In genomic region chr20:47585087-47585747, GRCh38 we compare ENCODE assay signal across 11 cellular contexts.
DNase-seq lines count a peak whose midpoint lies in the region; ATAC-seq and TF ChIP-seq lines count a peak whose summit lies in the region.
"Had no signal": no experiment of that assay in that cellular context is flagged by ENCODE, and none has a peak within 500 bp of the region (broad histone marks: within the 10 kb centered on the region; RNA-seq: fewer than 3 reads in every experiment).

No MANE protein-coding gene starts in this region.

- H3K9me3 Mint-ChIP-seq in activated naive CD4-positive, alpha-beta T cell treated with anti-CD3 and anti-CD28 coated beads, Interleukin-2, amount 50 U/mL, for 72 hours, result no peaks in the 10 kb centered on the region
- no peaks in the 10 kb centered on the region for H3K9me3 Mint-ChIP-seq in activated B cell treated with CpG ODN at 0.5 μM for 24 hours

- no peaks in the 10 kb centered on the region for H3K27me3 Mint-ChIP-seq in activated B cell treated with CpG ODN at 0.5 μM for 24 hours

- H3K27ac ChIP-seq in aorta (ENCODE audit: low read depth in 1 of 2, low read length in 2 of 2) (peak overlapping the region; percentile 11 to 57), body of pancreas (no peak overlapping the region)
- H3K27ac ChIP-seq: vagina had no signal

- TF ChIP-seq CTCF in activated B cell treated with CpG ODN at 0.5 μM for 24 hours (IDR thresholded peaks at IDR 0.05) (no peak), body of pancreas (IDR thresholded peaks at IDR 0.05) (no peak)

- no peaks in the 10 kb centered on the region for H3K9me3 ChIP-seq in aorta (ENCODE audit: control insufficient read depth, low read length)
- no peaks in the 10 kb centered on the region for H3K9me3 ChIP-seq in body of pancreas
- H3K9me3 ChIP-seq: vagina had no signal

- peaks cover 0 to 10% of the 10 kb centered on the region in 2 donors for H3K4me1 ChIP-seq in aorta (ENCODE audit: control insufficient read depth in 1 of 2, insufficient read depth in 2 of 2, low read length in 2 of 2)
- H3K4me1 ChIP-seq in body of pancreas, result peaks cover 10% of the 10 kb centered on the region

- peaks cover 0 to 17% of the 10 kb centered on the region in 2 donors for H3K36me3 Mint-ChIP-seq in activated naive CD4-positive, alpha-beta T cell treated with anti-CD3 and anti-CD28 coated beads, Interleukin-2, amount 50 U/mL, for 72 hours
- peaks cover 76% of the 10 kb centered on the region for H3K36me3 Mint-ChIP-seq in activated B cell treated with CpG ODN at 0.5 μM for 24 hours (ENCODE audit: low read depth)

- no peaks in the 10 kb centered on the region for H3K27me3 ChIP-seq in aorta (ENCODE audit: control insufficient read depth in 1 of 2, insufficient read depth in 2 of 2, low read length in 1 of 2)
- no peaks in the 10 kb centered on the region for H3K27me3 ChIP-seq in body of pancreas
- H3K27me3 ChIP-seq: vagina had no signal

- intact Hi-C loops in activated B cell treated with CpG ODN at 0.5 μM for 24 hours (cut with micrococcal nuclease) (no loop called here), left ventricle myocardium superior (cut with micrococcal nuclease) (no loop called here), aorta (cut with DNase I) (no loop called here), body of pancreas (cut with DNase I) (no loop called here)

- ATAC-seq in activated naive CD4-positive, alpha-beta T cell treated with anti-CD3 and anti-CD28 coated beads, Interleukin-2, amount 50 U/mL, for 72 hours, result no peak
- ATAC-seq in activated B cell treated with CpG ODN at 0.5 μM for 24 hours (ENCODE audit: low read depth) (peak; percentile 27), left ventricle myocardium superior (peak; percentile 50), aorta (ENCODE audit: low FRiP score) (no peak), HG03469 (IDR thresholded peaks at IDR 0.05; ENCODE audit: unreplicated experiment) (no peak), body of pancreas (no peak)

- DNase-seq in activated naive CD4-positive, alpha-beta T cell treated with anti-CD3 and anti-CD28 coated beads, Interleukin-2, amount 50 U/mL, for 72 hours (ENCODE audit: low spot score in 2 of 2), result no peak
- DNase-seq in activated naive CD4-positive, alpha-beta T cell (lab: John Stamatoyannopoulos, UW), result no peak
- no peak for DNase-seq in activated B cell treated with CpG ODN at 0.5 μM for 24 hours
- no peak for DNase-seq in left ventricle myocardium superior
- DNase-seq in aorta, result peak in 1 of 2 donors; percentile 62
- DNase-seq in GDM1 (lab: John Stamatoyannopoulos, UW), result no peak
- DNase-seq in body of pancreas, result no peak
- DNase-seq: activated CD8-positive, alpha-beta memory T cell treated with anti-CD3 and anti-CD28 coated beads for 24 hours; effector memory CD4-positive, alpha-beta T cell had no signal

- H3K27ac Mint-ChIP-seq in activated naive CD4-positive, alpha-beta T cell treated with anti-CD3 and anti-CD28 coated beads, Interleukin-2, amount 50 U/mL, for 72 hours, result peak overlapping the region; percentile 9 to 48
- peak overlapping the region; percentile 30 for H3K27ac Mint-ChIP-seq in activated B cell treated with CpG ODN at 0.5 μM for 24 hours

- H3K36me3 ChIP-seq in aorta (ENCODE audit: control insufficient read depth in 1 of 2, insufficient read depth in 2 of 2, low read length in 1 of 2) (peaks cover 0 to 1% of the 10 kb centered on the region in 2 donors), body of pancreas (replicated peaks in 1 of 2; ENCODE audit: insufficient read depth in 1 of 2, low read depth in 2 of 2) (no peaks in the 10 kb centered on the region)
- H3K36me3 ChIP-seq: vagina had no signal

- H3K4me3 ChIP-seq in aorta (ENCODE audit: low read length in 2 of 2) (no peak overlapping the region), body of pancreas (no peak overlapping the region)
- H3K4me3 ChIP-seq: vagina had no signal

- 17 to 24% methylated on average over 10 of the region's 10 CpGs for WGBS in aorta, 2 donors
- 89 to 94% methylated on average over 10 of the region's 10 CpGs for WGBS in body of pancreas, 2 donors

- TF ChIP-seq POLR2A in body of pancreas (IDR thresholded peaks at IDR 0.05), result no peak

- POLR2A ChIA-PET in activated B cell treated with CpG ODN at 0.5 μM for 24 hours (lab: Charles Lee), result interaction anchor here (0.6 to 1.2 kb wide), 3 partner anchors 10 to 147 kb away, joined by 4 to 10 read pairs (median 5); partner anchors contain the start of gene NCOA3

- H3K4me3 Mint-ChIP-seq in activated B cell treated with CpG ODN at 0.5 μM for 24 hours, result no peak overlapping the region

- peaks cover 61% of the 10 kb centered on the region for H3K4me1 Mint-ChIP-seq in activated B cell treated with CpG ODN at 0.5 μM for 24 hours

- CTCF ChIA-PET in activated B cell treated with CpG ODN at 0.5 μM for 24 hours (lab: Charles Lee), result interaction anchor here (1.5 kb wide), 1 partner anchor 36 kb away, joined by 5 read pairs; no protein-coding TSS in a partner anchor

Comparison
In these comparisons a context has a peak if more than half of its experiments do, and no peak if none do; other contexts are left out.
1. ATAC-seq: peak in activated B cell treated with CpG ODN at 0.5 μM for 24 hours (single experiment) and left ventricle myocardium superior (single experiment); none in activated naive CD4-positive, alpha-beta T cell treated with anti-CD3 and anti-CD28 coated beads, Interleukin-2, amount 50 U/mL, for 72 hours (0 of 2), aorta (single experiment), HG03469 (single experiment) and body of pancreas (single experiment).
2. H3K27ac ChIP-seq: peak in aorta (2 of 2); none in body of pancreas (0 of 4).